Comparison of ENCODE assay signal across 8 cellular contexts in the genomic region with DNA sequence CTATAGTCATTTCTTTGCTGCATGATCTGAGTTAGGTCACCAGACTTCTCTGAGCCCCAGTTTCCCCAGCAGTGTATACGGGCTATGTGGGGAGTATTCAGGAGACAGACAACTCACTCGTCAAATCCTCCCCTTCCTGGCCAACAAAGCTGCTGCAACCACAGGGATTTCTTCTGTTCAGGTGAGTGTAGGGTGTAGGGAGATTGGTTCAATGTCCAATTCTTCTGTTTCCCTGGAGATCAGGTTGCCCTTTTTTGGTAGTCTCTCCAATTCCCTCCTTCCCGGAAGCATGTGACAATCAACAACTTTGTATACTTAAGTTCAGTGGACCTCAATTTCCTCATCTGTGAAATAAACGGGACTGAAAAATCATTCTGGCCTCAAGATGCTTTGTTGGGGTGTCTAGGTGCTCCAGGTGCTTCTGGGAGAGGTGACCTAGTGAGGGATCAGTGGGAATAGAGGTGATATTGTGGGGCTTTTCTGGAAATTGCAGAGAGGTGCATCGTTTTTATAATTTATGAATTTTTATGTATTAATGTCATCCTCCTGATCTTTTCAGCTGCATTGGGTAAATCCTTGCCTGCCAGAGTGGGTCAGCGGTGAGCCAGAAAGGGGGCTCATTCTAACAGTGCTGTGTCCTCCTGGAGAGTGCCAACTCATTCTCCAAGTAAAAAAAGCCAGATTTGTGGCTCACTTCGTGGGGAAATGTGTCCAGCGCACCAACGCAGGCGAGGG. TPM values are rescaled to one million over a fixed set of nuclear protein-coding genes. Genes with fewer than 3 reads are reported as not detected.
A peak's percentile ranks its signal among the peaks of the same experiment; 100 is the strongest.
DNase-seq lines count a peak whose midpoint lies in the region; ATAC-seq and TF ChIP-seq lines count a peak whose summit lies in the region.

No MANE protein-coding gene starts in this region.

- H2BK15ac ChIP-seq in IMR-90 (ENCODE audit: low read depth, low read length): peak overlapping the region; percentile 96

- peak overlapping the region; percentile 98 for H3K18ac ChIP-seq in IMR-90 (ENCODE audit: low read depth, low read length)

- H3K4me2 ChIP-seq in IMR-90 (ENCODE audit: low read depth, low read length): peak overlapping the region; percentile 40

- no peak for TF ChIP-seq POLR2A in IMR-90 (IDR thresholded peaks at IDR 0.05; ENCODE audit: low read depth, low read length)

- H3K36me3 Mint-ChIP-seq in MCF 10A (ENCODE audit: insufficient read depth, unreplicated experiment): peaks cover 51% of the 10 kb centered on the region

- intact Hi-C loops in IMR-90 (cut with micrococcal nuclease): no loop called here
- intact Hi-C loops in MCF 10A (cut with micrococcal nuclease): loop anchor here (1.0 to 5.0 kb wide), 3 partner anchors 11 to 131 kb away; a partner anchor contains a TSS
- intact Hi-C loops in mucosa of descending colon (cut with DNase I, micrococcal nuclease): no loop called here

- POLR2A ChIA-PET in BJ (lab: Charles Lee): interaction anchor here (0.6 to 3.2 kb wide), 7 partner anchors 9 to 50 kb away, joined by 3 to 28 read pairs (median 3); no protein-coding TSS in a partner anchor
- POLR2A ChIA-PET in IMR-90 (lab: Charles Lee; ENCODE audit: unreplicated experiment): interaction anchor here (0.6 to 2.5 kb wide), 11 partner anchors 10 to 366 kb away, joined by 3 to 26 read pairs (median 4); no protein-coding TSS in a partner anchor
- POLR2A ChIA-PET in MCF 10A (lab: Yijun Ruan, JAX): interaction anchor here (0.6 to 17.5 kb wide), 29 partner anchors 10 to 1141 kb away, joined by 3 to 495 read pairs (median 5); a partner anchor contains a TSS

- H3K4me1 Mint-ChIP-seq in MCF 10A (ENCODE audit: insufficient read depth, unreplicated experiment): peaks cover 29% of the 10 kb centered on the region

- no peaks in the 10 kb centered on the region for H3K27me3 Mint-ChIP-seq in MCF 10A (ENCODE audit: insufficient read depth, unreplicated experiment)

- H4K91ac ChIP-seq in IMR-90 (ENCODE audit: insufficient read depth, low read depth, low read length): peak overlapping the region; percentile 99

- DNase-seq in BJ (ENCODE audit: low read depth): no peak
- no peak for DNase-seq in IMR-90
- peak; percentile 49 for DNase-seq in MCF 10A (ENCODE audit: unreplicated experiment)
- DNase-seq in mucosa of descending colon: no peak
- no peak for DNase-seq in activated CD4-positive, CD25-positive, alpha-beta regulatory T cell treated with anti-CD3 and anti-CD28 coated beads, Interleukin-2, amount 50 U/mL, for 72 hours
- DNase-seq in ureter (ENCODE audit: low spot score): no peak
- no peak for DNase-seq in activated gamma-delta T cell (lab: John Stamatoyannopoulos, UW)

- in situ Hi-C loops in IMR-90 (cut with MboI; ENCODE audit: low sequenced_read_pairs): no loop called here

- peak overlapping the region; percentile 91 to 100; a peak in 3 of 4 replicates for H4K8ac ChIP-seq in IMR-90 (ENCODE audit: low read depth in 2 of 2, low read length in 2 of 2)

- no peak for ATAC-seq in IMR-90 (ENCODE audit: low read depth)
- ATAC-seq in mucosa of descending colon: no peak
- no peak for ATAC-seq in HG03175 (IDR thresholded peaks at IDR 0.05; ENCODE audit: unreplicated experiment)

- TF ChIP-seq CTCF in BJ (IDR thresholded peaks at IDR 0.05; ENCODE audit: insufficient read depth, low read depth, low read length) (no peak), IMR-90 (conservative IDR thresholded peaks at IDR 0.05; ENCODE audit: low read depth, low read length) (no peak), MCF 10A (IDR thresholded peaks at IDR 0.05; ENCODE audit: unreplicated experiment) (no peak), mucosa of descending colon (IDR thresholded peaks at IDR 0.05) (no peak)

- H3K36me3 ChIP-seq in BJ (ENCODE audit: control insufficient read depth, insufficient read depth, low read length) (peaks cover 10% of the 10 kb centered on the region), IMR-90 (ENCODE audit: control insufficient read depth, insufficient read depth, low read length) (peaks cover 17% of the 10 kb centered on the region; the same call in 1 of the 2 replicates), mucosa of descending colon (ENCODE audit: low read depth) (no peaks in the 10 kb centered on the region)

- no peak; the same call in 1 of the 2 replicates for TF ChIP-seq RAD21 in IMR-90 (IDR thresholded peaks at IDR 0.05; ENCODE audit: low read length)

- peak overlapping the region; percentile 98 for H2BK20ac ChIP-seq in IMR-90 (ENCODE audit: low read depth, low read length)

- H3K9me1 ChIP-seq in IMR-90 (ENCODE audit: insufficient read depth, low read length): peaks cover 15% of the 10 kb centered on the region

- H3K4me3 ChIP-seq in BJ (ENCODE audit: low read depth, low read length) (peak overlapping the region; percentile 9), IMR-90 (ENCODE audit: insufficient read depth, low read depth, low read length) (no peak overlapping the region; the same call in 1 of the 2 replicates), mucosa of descending colon (peak overlapping the region; percentile 81)

- H3K9me3 ChIP-seq in IMR-90 (ENCODE audit: control insufficient read depth, insufficient read depth, low read length) (no peaks in the 10 kb centered on the region), mucosa of descending colon (no peaks in the 10 kb centered on the region)

- peak overlapping the region; percentile 78 for H2AFZ ChIP-seq in IMR-90 (replicated peaks; ENCODE audit: low read length, poor library complexity)

- CTCF ChIA-PET in BJ (lab: Yijun Ruan, JAX): interaction anchor here (0.6 to 2.9 kb wide), 8 partner anchors 10 to 247 kb away, joined by 3 to 18 read pairs (median 4); no protein-coding TSS in a partner anchor
- CTCF ChIA-PET in IMR-90 (lab: Yijun Ruan, JAX): interaction anchor here (0.5 to 1.5 kb wide), 3 partner anchors 55 to 81 kb away, joined by 3 read pairs; no protein-coding TSS in a partner anchor
- CTCF ChIA-PET in MCF 10A (lab: Yijun Ruan, JAX): interaction anchor here (1.1 to 8.0 kb wide), 5 partner anchors 11 to 54 kb away, joined by 3 to 37 read pairs (median 5); no protein-coding TSS in a partner anchor

- no peaks in the 10 kb centered on the region for H3K27me3 ChIP-seq in BJ (ENCODE audit: control insufficient read depth, insufficient read depth, low read length)
- no peaks in the 10 kb centered on the region for H3K27me3 ChIP-seq in IMR-90 (ENCODE audit: control insufficient read depth, insufficient read depth, low read length)

- peaks cover 22% of the 10 kb centered on the region for H3K4me1 ChIP-seq in IMR-90 (ENCODE audit: control insufficient read depth, insufficient read depth, low read length)
- peaks cover 38% of the 10 kb centered on the region for H3K4me1 ChIP-seq in mucosa of descending colon (ENCODE audit: low read depth)

- H3K9me3 Mint-ChIP-seq in MCF 10A (ENCODE audit: unreplicated experiment): no peaks in the 10 kb centered on the region

- peak overlapping the region; percentile 97 for H2AK9ac ChIP-seq in IMR-90 (replicated peaks; ENCODE audit: low read depth, low read length, poor library complexity)

- BruUV-seq in IMR-90 (replicated peaks; lab: Mats Ljungman, UMichigan): no TSS peak
- no TSS peak for BruUV-seq in MCF 10A (replicated peaks; lab: Mats Ljungman, UMichigan)

- H3K79me1 ChIP-seq in IMR-90 (ENCODE audit: low read depth in 1 of 2, low read length in 2 of 2): peaks cover 9 to 58% of the 10 kb centered on the region in 2 experiments

- WGBS in IMR-90 (ENCODE audit: extremely low coverage in 2 of 2, insufficient read length in 1 of 2), 2 experiments: 17% methylated on average over 1 of the region's 10 CpGs; no CpG with 5 or more reads in 1 of the 2 experiments

- H4K5ac ChIP-seq in IMR-90 (ENCODE audit: low read depth, low read length): peak overlapping the region; percentile 98

- peak overlapping the region; percentile 99 for H3K4ac ChIP-seq in IMR-90 (ENCODE audit: low read depth, low read length)

- H3K23ac ChIP-seq in IMR-90 (ENCODE audit: low read depth, low read length): peak overlapping the region; percentile 99

- dilution Hi-C loops in IMR-90 (cut with HindIII; ENCODE audit: low sequenced_read_pairs, unreplicated experiment): no loop called here

- peak overlapping the region; percentile 96 for H3K56ac ChIP-seq in IMR-90 (ENCODE audit: extremely low read depth, insufficient read depth, low read length)

- H3K4me3 Mint-ChIP-seq in MCF 10A (ENCODE audit: unreplicated experiment): peak overlapping the region; percentile 87

- H2BK120ac ChIP-seq in IMR-90 (ENCODE audit: low read depth, low read length): peak overlapping the region; percentile 99

- peak overlapping the region; percentile 97 for H3K27ac Mint-ChIP-seq in MCF 10A (ENCODE audit: low read depth, unreplicated experiment)

- peak overlapping the region; percentile 88 for H3K27ac ChIP-seq in IMR-90 (ENCODE audit: insufficient read depth, low read length)

- H3K9ac ChIP-seq in IMR-90 (ENCODE audit: low read depth, low read length): peak overlapping the region; percentile 71

- H2BK5ac ChIP-seq in IMR-90 (ENCODE audit: low read depth, low read length, poor library complexity, severe bottlenecking): peak overlapping the region; percentile 99

- H4K20me1 ChIP-seq in IMR-90 (ENCODE audit: insufficient read depth, low read length): peaks cover 44% of the 10 kb centered on the region

- H3K14ac ChIP-seq in IMR-90 (replicated peaks; ENCODE audit: low read depth, low read length): peak overlapping the region; percentile 98

- H2AK5ac ChIP-seq in IMR-90 (ENCODE audit: low read depth, low read length): peak overlapping the region; percentile 98

TF ChIP-seq in IMR-90, 13 proteins besides CTCF, POLR2A, EP300 and RAD21 (continues in another document):
- peak; percentile 1; the same call in 1 of the 2 replicates for TF ChIP-seq CEBPB (IDR thresholded peaks at IDR 0.05; ENCODE audit: low read depth, low read length)
- 0 out of 2 replicates have a peak, but pooled peaks have one; percentile 8 for TF ChIP-seq MAFK (IDR thresholded peaks at IDR 0.05; ENCODE audit: low read depth, low read length)
- TF ChIP-seq RFX5 (IDR thresholded peaks at IDR 0.05; ENCODE audit: low read depth, low read length): no peak

RNA-seq across cellular contexts. Expression of a gene that starts 0.6 kb away (rescaled TPM):
- 698 and 820 TPM in 2 replicates for polyA plus RNA-seq in BJ (2011; rRNA removed)
- 221 and 352 TPM in 2 replicates for polyA minus RNA-seq in BJ (2011; rRNA and poly(A)+ RNA removed)
- total RNA-seq in IMR-90 (2012; rRNA removed): 155 and 171 TPM in 2 replicates
- polyA plus RNA-seq in IMR-90 (2012; rRNA removed): 558 and 576 TPM in 2 replicates
- 616 and 909 TPM in 2 replicates for polyA plus RNA-seq in IMR-90 (2012; cell fraction: cytosol; rRNA removed)
- 366 and 434 TPM in 2 replicates for polyA plus RNA-seq in IMR-90 (2012; cell fraction: nucleus; rRNA removed; ENCODE audit: low replicate concordance)
- 407 and 489 TPM in 2 replicates for total RNA-seq in MCF 10A (2022)
- 100 to 1,000 TPM; 181 to 381 (median 255) TPM for total RNA-seq in mucosa of descending colon
- total RNA-seq in ureter: 82.8 TPM

RNA-seq across cellular contexts. Expression of a gene that starts 19.7 kb away (rescaled TPM):
- polyA plus RNA-seq in BJ (2011; rRNA removed) (0.02 and 0.04 TPM in 2 replicates), IMR-90 (2012; rRNA removed) (0.03 and 0.06 TPM in 2 replicates)
- polyA minus RNA-seq in BJ (2011; rRNA and poly(A)+ RNA removed): not detected in 2 replicates
- total RNA-seq in IMR-90 (2012; rRNA removed) (not detected in 2 replicates), MCF 10A (2022) (0.09 TPM in 1 of 2 replicates, not detected in the other), mucosa of descending colon (under 1 TPM; 0.32 to 0.53 (median 0.32) TPM), ureter (1.0 TPM)
- polyA plus RNA-seq in IMR-90 (2012; cell fraction: cytosol; rRNA removed): 0.01 TPM in 1 of 2 replicates, not detected in the other
- polyA plus RNA-seq in IMR-90 (2012; cell fraction: nucleus; rRNA removed; ENCODE audit: low replicate concordance): 0.35 and 0.36 TPM in 2 replicates
